8 cellular contexts compared by ENCODE assay signal in the genomic region with DNA sequence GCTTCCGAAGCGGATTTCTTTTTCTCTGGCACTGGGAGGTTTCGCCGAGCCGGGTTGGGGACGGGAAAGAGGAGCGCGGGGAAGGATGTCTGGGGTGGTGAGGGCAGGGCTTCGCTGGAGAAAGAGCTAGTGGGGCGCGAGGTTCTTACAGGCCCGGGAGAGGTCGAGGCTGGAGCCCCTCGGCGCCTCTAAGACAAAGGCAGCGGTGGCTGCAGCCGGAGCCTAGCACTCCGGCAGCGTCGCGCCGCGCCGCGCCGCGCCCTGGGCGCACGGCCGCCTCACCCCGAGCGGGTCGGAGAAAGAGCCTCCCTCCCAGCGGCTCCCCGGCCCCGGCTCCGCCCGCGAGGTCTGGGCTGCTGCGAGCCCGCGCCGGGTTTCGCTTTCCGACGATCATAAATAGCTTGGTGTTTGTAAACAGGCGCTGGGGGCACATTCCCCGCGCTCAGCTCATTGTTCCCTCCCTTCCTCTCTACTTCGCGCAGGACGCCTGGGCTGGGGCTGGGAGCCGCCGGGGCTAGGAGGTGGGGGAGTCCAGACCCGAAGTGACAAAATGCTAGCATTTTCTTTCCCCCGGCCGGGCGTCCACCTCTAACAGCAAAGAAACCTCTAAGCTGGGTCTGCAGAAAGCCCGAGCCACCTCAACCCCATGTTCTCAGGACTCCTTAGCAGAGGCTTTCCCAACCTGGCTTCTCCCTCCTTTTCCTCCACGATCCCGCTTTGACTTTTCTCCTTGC. TPM values are rescaled to one million over a fixed set of nuclear protein-coding genes. Genes with fewer than 3 reads are reported as not detected.
DNase-seq lines count a peak whose midpoint lies in the region; ATAC-seq and TF ChIP-seq lines count a peak whose summit lies in the region.

No MANE protein-coding gene starts in this region.

- TF ChIP-seq CTCF in lower leg skin (IDR thresholded peaks at IDR 0.05) = no peak

- H3K36me3 Mint-ChIP-seq in activated CD8-positive, alpha-beta memory T cell treated with anti-CD3 and anti-CD28 coated beads, Interleukin-2, amount 10 ng/mL, durations not matched to agents 7 days and 5 days = peaks cover 3% of the 10 kb centered on the region

- CTCF ChIA-PET in activated CD8-positive, alpha-beta memory T cell treated with anti-CD3 and anti-CD28 coated beads, Interleukin-2, amount 10 ng/mL, durations not matched to agents 7 days and 5 days (lab: Charles Lee) = no interaction called here

- DNase-seq in activated CD8-positive, alpha-beta memory T cell treated with anti-CD3 and anti-CD28 coated beads, Interleukin-2, amount 10 ng/mL, durations not matched to agents 7 days and 5 days = no peak
- no peak for DNase-seq in activated CD8-positive, alpha-beta memory T cell treated with anti-CD3 and anti-CD28 coated beads, Interleukin-2, amount 50 U/mL, for 4 hours
- peak; percentile 33 to 65 for DNase-seq in dermis microvascular lymphatic vessel endothelial cell (ENCODE audit: low read depth in 2 of 2)
- DNase-seq in lower leg skin (ENCODE audit: low spot score in 2 of 2) = peak in 1 of 2 donors; percentile 61
- peak in 33 of 49 donors; percentile 29 to 80 (median 54) for DNase-seq in substantia nigra (lab: John Stamatoyannopoulos, UW)

- H3K27ac Mint-ChIP-seq in activated CD8-positive, alpha-beta memory T cell treated with anti-CD3 and anti-CD28 coated beads, Interleukin-2, amount 10 ng/mL, durations not matched to agents 7 days and 5 days = no peak overlapping the region

- H3K4me3 ChIP-seq in lower leg skin (ENCODE audit: low read depth, poor library complexity, severe bottlenecking) = peak overlapping the region; percentile 30

- H3K27me3 Mint-ChIP-seq in activated CD8-positive, alpha-beta memory T cell treated with anti-CD3 and anti-CD28 coated beads, Interleukin-2, amount 10 ng/mL, durations not matched to agents 7 days and 5 days = peaks cover 90% of the 10 kb centered on the region

- no peaks in the 10 kb centered on the region for H3K9me3 Mint-ChIP-seq in activated CD8-positive, alpha-beta memory T cell treated with anti-CD3 and anti-CD28 coated beads, Interleukin-2, amount 10 ng/mL, durations not matched to agents 7 days and 5 days (ENCODE audit: low read depth)

- no peak for TF ChIP-seq POLR2A in lower leg skin (IDR thresholded peaks at IDR 0.05)

- H3K4me1 Mint-ChIP-seq in activated CD8-positive, alpha-beta memory T cell treated with anti-CD3 and anti-CD28 coated beads, Interleukin-2, amount 10 ng/mL, durations not matched to agents 7 days and 5 days = peaks cover 26% of the 10 kb centered on the region

- peak; percentile 57 for ATAC-seq in activated CD8-positive, alpha-beta memory T cell treated with anti-CD3 and anti-CD28 coated beads, Interleukin-2, amount 10 ng/mL, durations not matched to agents 7 days and 5 days
- peak; percentile 41 for ATAC-seq in HG03520 (IDR thresholded peaks at IDR 0.05; ENCODE audit: unreplicated experiment)
- no peak for ATAC-seq in HG03039 (IDR thresholded peaks at IDR 0.05; ENCODE audit: unreplicated experiment)

- WGBS in lower leg skin, 2 donors = 0 to 1% methylated on average over 31 to 52 of the region's 61 CpGs

- H3K27ac ChIP-seq in substantia nigra (ENCODE audit: low read depth, low read length, poor library complexity, severe bottlenecking) = peak overlapping the region; percentile 89

- peak overlapping the region; percentile 70 for H3K4me3 Mint-ChIP-seq in activated CD8-positive, alpha-beta memory T cell treated with anti-CD3 and anti-CD28 coated beads, Interleukin-2, amount 10 ng/mL, durations not matched to agents 7 days and 5 days

- intact Hi-C loops in lower leg skin (cut with DNase I; ENCODE audit: low total_unique reads) = no loop called here

TF ChIP-seq in PFSK-1, 5 proteins besides CTCF, POLR2A, EP300 and RAD21:
- peak in 1 of 2 experiments; percentile 7; a peak in 1 of 4 replicates for TF ChIP-seq REST (IDR thresholded peaks at IDR 0.05; ENCODE audit: insufficient read depth in 1 of 2, low read depth in 2 of 2, low read length in 2 of 2)
- peak; percentile 20; the same call in 1 of the 2 replicates for TF ChIP-seq SIN3A (IDR thresholded peaks at IDR 0.05; ENCODE audit: borderline replicate concordance, insufficient read depth, low read length)
- peak; percentile 91 for TF ChIP-seq FOXP2 (optimal IDR thresholded peaks at IDR 0.05; ENCODE audit: borderline replicate concordance, extremely low read depth, extremely low read length, insufficient read depth)
- no peak for TF ChIP-seq TAF1 (IDR thresholded peaks at IDR 0.05; ENCODE audit: borderline replicate concordance, insufficient read depth, low read length)
- TF ChIP-seq POLR2AphosphoS5 (IDR thresholded peaks at IDR 0.05; ENCODE audit: low read depth, low read length) = no peak

RNA-seq across cellular contexts. Expression of gene MEIS1, which starts 0.8 kb away (rescaled TPM):
- not detected for total RNA-seq in activated CD8-positive, alpha-beta memory T cell treated with anti-CD3 and anti-CD28 coated beads, Interleukin-2, amount 10 ng/mL, durations not matched to agents 7 days and 5 days
- polyA plus RNA-seq in PFSK-1 (2012; ENCODE audit: insufficient read length, low read depth) = 10.6 TPM
- 3.6 and 5.3 TPM in 2 replicates for total RNA-seq in dermis microvascular lymphatic vessel endothelial cell
- 10 to 100 TPM in 3 of 4 donors, 1 to 10 TPM in 1; 9.2 to 22.6 (median 18.8) TPM for total RNA-seq in lower leg skin

Comparison
In these comparisons a context has a peak if more than half of its experiments do, and no peak if none do; other contexts are left out.
1. DNase-seq: peak in dermis microvascular lymphatic vessel endothelial cell (2 of 2) and substantia nigra (33 of 49); none in activated CD8-positive, alpha-beta memory T cell treated with anti-CD3 and anti-CD28 coated beads, Interleukin-2, amount 10 ng/mL, durations not matched to agents 7 days and 5 days (single experiment) and activated CD8-positive, alpha-beta memory T cell treated with anti-CD3 and anti-CD28 coated beads, Interleukin-2, amount 50 U/mL, for 4 hours (single experiment).